In the genomic region with DNA sequence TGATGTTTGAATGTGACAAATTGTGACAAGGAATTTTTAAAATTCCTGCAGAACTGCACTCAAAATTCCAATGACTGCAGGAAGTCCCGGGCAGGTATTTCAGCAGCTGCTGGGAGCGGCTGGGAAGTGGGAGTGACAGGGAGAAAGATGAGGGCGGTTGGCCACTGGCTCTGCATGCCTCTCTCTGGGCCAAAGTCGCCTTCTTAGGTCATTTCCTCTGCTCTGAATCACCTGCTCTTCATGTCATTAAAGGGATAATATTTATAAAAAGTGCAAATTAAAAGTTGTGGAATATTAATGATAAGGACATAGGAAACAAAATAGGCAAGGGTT, we compare ENCODE assay signal across 12 cellular contexts. TPM values are rescaled to one million over a fixed set of nuclear protein-coding genes. Genes with fewer than 3 reads are reported as not detected.
DNase-seq lines count a peak whose midpoint lies in the region; ATAC-seq, FAIRE-seq and TF ChIP-seq lines count a peak whose summit lies in the region.
"Had no signal": no experiment of that assay in that cellular context is flagged by ENCODE, and none has a peak within 500 bp of the region (broad histone marks: within the 10 kb centered on the region; RNA-seq: fewer than 3 reads in every experiment).

No MANE protein-coding gene starts in this region.

- H3K27ac ChIP-seq in left lung (peak overlapping the region in 1 of 2 donors; percentile 61), thyroid gland (peak overlapping the region; percentile 14 to 71 (median 35)), prostate gland (no peak overlapping the region), MM.1S (ENCODE audit: low read length) (no peak overlapping the region)
- H3K27ac ChIP-seq: suprapubic skin had no signal

- H3K9me2 ChIP-seq in MM.1S (replicated peaks; ENCODE audit: insufficient read depth, low read length): no peaks in the 10 kb centered on the region

- no peak overlapping the region for H3K4me3 Mint-ChIP-seq in activated naive CD8-positive, alpha-beta T cell treated with anti-CD3 and anti-CD28 coated beads for 36 hours
- no peak overlapping the region for H3K4me3 Mint-ChIP-seq in activated naive CD8-positive, alpha-beta T cell treated with anti-CD3 and anti-CD28 coated beads, Interleukin-2, amount 50 U/mL, for 24 hours

- H3K9me3 ChIP-seq in left lung (no peaks in the 10 kb centered on the region), thyroid gland (no peaks in the 10 kb centered on the region), prostate gland (no peaks in the 10 kb centered on the region), MM.1S (replicated peaks; ENCODE audit: insufficient read depth, low read length) (no peaks in the 10 kb centered on the region)
- H3K9me3 ChIP-seq: suprapubic skin had no signal

- H3K36me3 ChIP-seq in bronchial epithelial cell (ENCODE audit: control insufficient read depth, insufficient read depth, low read length): no peaks in the 10 kb centered on the region
- H3K36me3 ChIP-seq in left lung: peaks cover 0 to 34% of the 10 kb centered on the region in 2 donors
- peaks cover 0 to 4% of the 10 kb centered on the region in 2 donors for H3K36me3 ChIP-seq in thyroid gland
- H3K36me3 ChIP-seq in prostate gland: no peaks in the 10 kb centered on the region
- H3K36me3 ChIP-seq in MM.1S (replicated peaks; ENCODE audit: insufficient read depth, low read length): no peaks in the 10 kb centered on the region

- H3K27me3 Mint-ChIP-seq in activated naive CD8-positive, alpha-beta T cell treated with anti-CD3 and anti-CD28 coated beads for 36 hours: no peaks in the 10 kb centered on the region
- no peaks in the 10 kb centered on the region for H3K27me3 Mint-ChIP-seq in activated naive CD8-positive, alpha-beta T cell treated with anti-CD3 and anti-CD28 coated beads, Interleukin-2, amount 50 U/mL, for 24 hours

- H3K4me1 ChIP-seq in left lung (peaks cover 0 to 23% of the 10 kb centered on the region in 2 donors), thyroid gland (peaks cover 5 to 12% of the 10 kb centered on the region in 2 donors), prostate gland (replicated peaks) (peaks cover 6% of the 10 kb centered on the region), MM.1S (ENCODE audit: low read length) (no peaks in the 10 kb centered on the region)

- H3K27me3 ChIP-seq in bronchial epithelial cell (ENCODE audit: control insufficient read depth, insufficient read depth, low read length): no peaks in the 10 kb centered on the region
- H3K27me3 ChIP-seq in left lung: no peaks in the 10 kb centered on the region
- no peaks in the 10 kb centered on the region for H3K27me3 ChIP-seq in thyroid gland
- H3K27me3 ChIP-seq in prostate gland (replicated peaks; ENCODE audit: insufficient read depth): no peaks in the 10 kb centered on the region
- H3K27me3 ChIP-seq in MM.1S (replicated peaks; ENCODE audit: insufficient read depth, low read length): no peaks in the 10 kb centered on the region
- H3K27me3 ChIP-seq: suprapubic skin had no signal

- no peak for ATAC-seq in activated naive CD8-positive, alpha-beta T cell treated with anti-CD3 and anti-CD28 coated beads, Interleukin-2, amount 50 U/mL, for 24 hours
- ATAC-seq in left lung: peak; percentile 91
- ATAC-seq: Panc1 had no signal

- H2AFZ ChIP-seq in MM.1S (ENCODE audit: low read length): no peak overlapping the region

- peaks cover 19% of the 10 kb centered on the region for H3K4me1 Mint-ChIP-seq in activated naive CD8-positive, alpha-beta T cell treated with anti-CD3 and anti-CD28 coated beads for 36 hours
- peaks cover 19% of the 10 kb centered on the region for H3K4me1 Mint-ChIP-seq in activated naive CD8-positive, alpha-beta T cell treated with anti-CD3 and anti-CD28 coated beads, Interleukin-2, amount 50 U/mL, for 24 hours

- H3K9me3 Mint-ChIP-seq in activated naive CD8-positive, alpha-beta T cell treated with anti-CD3 and anti-CD28 coated beads for 36 hours: no peaks in the 10 kb centered on the region
- H3K9me3 Mint-ChIP-seq in activated naive CD8-positive, alpha-beta T cell treated with anti-CD3 and anti-CD28 coated beads, Interleukin-2, amount 50 U/mL, for 24 hours: no peaks in the 10 kb centered on the region

- TF ChIP-seq CTCF in bronchial epithelial cell (IDR thresholded peaks at IDR 0.05; ENCODE audit: insufficient read depth, low read length, severe bottlenecking) (no peak), left lung (IDR thresholded peaks at IDR 0.05) (no peak), thyroid gland (IDR thresholded peaks at IDR 0.05) (no peak), prostate gland (IDR thresholded peaks at IDR 0.05) (no peak), MM.1S (IDR thresholded peaks at IDR 0.05; ENCODE audit: low read length) (no peak)

- H3K4me3 ChIP-seq in bronchial epithelial cell (ENCODE audit: low read depth, low read length): no peak overlapping the region
- no peak overlapping the region for H3K4me3 ChIP-seq in left lung
- no peak overlapping the region for H3K4me3 ChIP-seq in thyroid gland (replicated peaks in 1 of 3)
- no peak overlapping the region for H3K4me3 ChIP-seq in prostate gland
- H3K4me3 ChIP-seq in MM.1S (ENCODE audit: low read length): no peak overlapping the region
- H3K4me3 ChIP-seq: suprapubic skin had no signal

- DNase-seq in activated naive CD8-positive, alpha-beta T cell treated with anti-CD3 and anti-CD28 coated beads for 36 hours: no peak
- no peak for DNase-seq in activated naive CD8-positive, alpha-beta T cell treated with anti-CD3 and anti-CD28 coated beads, Interleukin-2, amount 50 U/mL, for 24 hours
- DNase-seq in bronchial epithelial cell (ENCODE audit: low read depth): peak; percentile 38
- no peak for DNase-seq in left lung
- peak; percentile 52 to 76 for DNase-seq in thyroid gland
- no peak for DNase-seq in amygdala (lab: John Stamatoyannopoulos, UW)
- no peak for DNase-seq in prostate gland (ENCODE audit: low spot score)
- no peak for DNase-seq in MM.1S
- DNase-seq: NCI-H2171 treated with DMSO at 0.1 percent for 48 hours had no signal

- no peak for FAIRE-seq in bronchial epithelial cell (lab: Jason Lieb, UNC)
- FAIRE-seq: islet of Langerhans had no signal

- no peak overlapping the region for H3K9ac ChIP-seq in MM.1S (ENCODE audit: low read length)

- WGBS in thyroid gland, 2 donors: 25 to 36% methylated on average over 4 of the region's 4 CpGs
- 28% methylated on average over 4 of the region's 4 CpGs for WGBS in prostate gland

- no peaks in the 10 kb centered on the region for H3K36me3 Mint-ChIP-seq in activated naive CD8-positive, alpha-beta T cell treated with anti-CD3 and anti-CD28 coated beads for 36 hours
- H3K36me3 Mint-ChIP-seq in activated naive CD8-positive, alpha-beta T cell treated with anti-CD3 and anti-CD28 coated beads, Interleukin-2, amount 50 U/mL, for 24 hours (ENCODE audit: low read depth): no peaks in the 10 kb centered on the region

- no peaks in the 10 kb centered on the region for H4K20me1 ChIP-seq in MM.1S (ENCODE audit: insufficient read depth, low read length)

- TF ChIP-seq POLR2A in thyroid gland (IDR thresholded peaks at IDR 0.05): no peak
- no peak for TF ChIP-seq POLR2A in prostate gland (IDR thresholded peaks at IDR 0.05)

- H3K27ac Mint-ChIP-seq in activated naive CD8-positive, alpha-beta T cell treated with anti-CD3 and anti-CD28 coated beads for 36 hours: peak overlapping the region; percentile 14
- no peak overlapping the region for H3K27ac Mint-ChIP-seq in activated naive CD8-positive, alpha-beta T cell treated with anti-CD3 and anti-CD28 coated beads, Interleukin-2, amount 50 U/mL, for 24 hours

- no peaks in the 10 kb centered on the region for H3F3A ChIP-seq in MM.1S (ENCODE audit: insufficient read depth, low read length)

- no peak overlapping the region for H3K4me2 ChIP-seq in MM.1S (ENCODE audit: low read depth, low read length)

- intact Hi-C loops in left lung (cut with DNase I): no loop called here
- intact Hi-C loops in thyroid gland (cut with DNase I): no loop called here
- intact Hi-C loops in prostate gland (cut with DNase I): no loop called here

- H3K79me2 ChIP-seq in MM.1S (ENCODE audit: low read length): no peaks in the 10 kb centered on the region

RNA-seq across cellular contexts. Expression of a gene that starts 43.9 kb away (rescaled TPM):
- total RNA-seq in activated naive CD8-positive, alpha-beta T cell treated with anti-CD3 and anti-CD28 coated beads for 36 hours: under 1 TPM; 0.21 to 0.22 TPM
- total RNA-seq in bronchial epithelial cell (1.6 and 1.7 TPM in 2 replicates), left lung (1 to 10 TPM; 3.2 to 6.0 TPM), thyroid gland (10 to 100 TPM in 1 of 4 donors, 1 to 10 TPM in 3; 3.7 to 13.4 (median 9.0) TPM), prostate gland (1 to 10 TPM in 1 of 2 donors, under 1 TPM in 1; 0.68 to 1.1 TPM)

Comparison
In these comparisons a context has a peak if more than half of its experiments do, and no peak if none do; other contexts are left out.
1. DNase-seq: peak in bronchial epithelial cell (single experiment) and thyroid gland (2 of 2); none in activated naive CD8-positive, alpha-beta T cell treated with anti-CD3 and anti-CD28 coated beads for 36 hours (single experiment), activated naive CD8-positive, alpha-beta T cell treated with anti-CD3 and anti-CD28 coated beads, Interleukin-2, amount 50 U/mL, for 24 hours (single experiment), left lung (0 of 2), amygdala (0 of 56), prostate gland (single experiment) and MM.1S (single experiment).
2. H3K27ac ChIP-seq: peak in thyroid gland (3 of 3); none in prostate gland (0 of 2) and MM.1S (single experiment).